ENCODE assay signal across 8 cellular contexts in genomic region chr7:27166475-27167169, GRCh38. TPM values are rescaled to one million over a fixed set of nuclear protein-coding genes. Genes with fewer than 3 reads are reported as not detected.
DNase-seq lines count a peak whose midpoint lies in the region; ATAC-seq and TF ChIP-seq lines count a peak whose summit lies in the region.

No MANE protein-coding gene starts in this region.

- no peak for TF ChIP-seq EP300 in SK-N-SH (IDR thresholded peaks at IDR 0.05; ENCODE audit: borderline replicate concordance in 1 of 2, low read depth in 1 of 2, low read length in 1 of 2)

- no peak for TF ChIP-seq RAD21 in SK-N-SH (IDR thresholded peaks at IDR 0.05; ENCODE audit: low read length)

- WGBS in SK-N-SH (ENCODE audit: low lambda C conversion rate) = 21% methylated on average over 41 of the region's 41 CpGs

- POLR2A ChIA-PET in SK-N-SH (lab: Yijun Ruan, JAX) = no interaction called here

- no peaks in the 10 kb centered on the region for H3K9me2 ChIP-seq in SK-N-SH

- no peak overlapping the region for H3K4me2 ChIP-seq in SK-N-SH

- CTCF ChIA-PET in SK-N-SH (lab: Yijun Ruan, JAX) = interaction anchor here (0.9 to 12.1 kb wide), 7 partner anchors 8 to 797 kb away, joined by 3 to 205 read pairs (median 4); partner anchors contain the start of genes HOXA10 and HOXA3

- H4K20me1 ChIP-seq in SK-N-SH (ENCODE audit: insufficient read depth) = peaks cover 13% of the 10 kb centered on the region

- H2AFZ ChIP-seq in SK-N-SH (ENCODE audit: low read depth) = no peak overlapping the region

- H3K9me3 ChIP-seq in SK-N-SH (no peaks in the 10 kb centered on the region), RWPE2 (ENCODE audit: severe bottlenecking) (no peaks in the 10 kb centered on the region), iPS-15b (ENCODE audit: control insufficient read depth, insufficient read depth, low read length) (no peaks in the 10 kb centered on the region)

- H3K79me2 ChIP-seq in SK-N-SH (ENCODE audit: insufficient read depth) = no peaks in the 10 kb centered on the region

- no peak overlapping the region for H3K9ac ChIP-seq in SK-N-SH
- no peak overlapping the region for H3K9ac ChIP-seq in iPS-15b (ENCODE audit: low read depth, low read length)

- H3K27ac ChIP-seq in SK-N-SH (ENCODE audit: low read depth in 2 of 2, low read length in 1 of 2) = no peak overlapping the region
- peak overlapping the region; percentile 93 for H3K27ac ChIP-seq in RWPE2 (ENCODE audit: poor library complexity, severe bottlenecking)
- H3K27ac ChIP-seq in skin epidermis = peak overlapping the region in 11 of 21 experiments; percentile 48 to 97 (median 84)

- H3F3A ChIP-seq in SK-N-SH (replicated peaks; ENCODE audit: insufficient read depth) = peaks cover 20% of the 10 kb centered on the region

- H3K4me1 ChIP-seq in SK-N-SH (ENCODE audit: control insufficient read depth in 1 of 2, insufficient read depth in 2 of 2, low read depth in 1 of 2, low read length in 1 of 2) (no peaks in the 10 kb centered on the region; a peak in 1 of 4 replicates), RWPE2 (ENCODE audit: insufficient read depth, poor library complexity, severe bottlenecking) (peaks cover 5% of the 10 kb centered on the region), iPS-15b (ENCODE audit: control insufficient read depth, insufficient read depth, low read length) (no peaks in the 10 kb centered on the region)

- TF ChIP-seq CTCF in SK-N-SH (IDR thresholded peaks at IDR 0.05) = no peak
- no peak for TF ChIP-seq CTCF in RWPE2 (IDR thresholded peaks at IDR 0.05; ENCODE audit: poor library complexity, severe bottlenecking)

- no peak for ATAC-seq in SK-N-SH treated with all-trans-retinoic acid at 6 μM for 48 hours
- no peak for ATAC-seq in RWPE2 (ENCODE audit: low read depth)
- ATAC-seq in HG03520 (IDR thresholded peaks at IDR 0.05; ENCODE audit: unreplicated experiment) = no peak

- H3K36me3 ChIP-seq in SK-N-SH (replicated peaks in 1 of 2; ENCODE audit: control insufficient read depth in 1 of 2, insufficient read depth in 2 of 2, low read length in 1 of 2) (no peaks in the 10 kb centered on the region), RWPE2 (ENCODE audit: low read depth) (peaks cover 25% of the 10 kb centered on the region), iPS-15b (ENCODE audit: control insufficient read depth, insufficient read depth, low read length) (no peaks in the 10 kb centered on the region)

- DNase-seq in SK-N-SH (no peak), RWPE2 (ENCODE audit: low spot score) (no peak), GOT3 (lab: John Stamatoyannopoulos, UW) (no peak), cerebellar nuclear complex (lab: John Stamatoyannopoulos, UW) (no peak)

- H3K27me3 ChIP-seq in SK-N-SH (ENCODE audit: insufficient read depth) (peaks cover 100% of the 10 kb centered on the region), RWPE2 (ENCODE audit: insufficient read depth, poor library complexity, severe bottlenecking) (no peaks in the 10 kb centered on the region), iPS-15b (ENCODE audit: control insufficient read depth, insufficient read depth, low read length) (peaks cover 98% of the 10 kb centered on the region)

- H3K4me3 ChIP-seq in SK-N-SH (ENCODE audit: low read depth in 2 of 2, low read length in 1 of 2) (no peak overlapping the region), RWPE2 (ENCODE audit: severe bottlenecking) (peak overlapping the region; percentile 54), iPS-15b (ENCODE audit: low read depth, low read length) (peak overlapping the region; percentile 8), skin epidermis (peak overlapping the region in 5 of 7 experiments; percentile 24 to 65 (median 57))

TF ChIP-seq in SK-N-SH, 30 proteins besides CTCF, POLR2A, EP300 and RAD21:
- TF ChIP-seq FOXM1 (IDR thresholded peaks at IDR 0.05; ENCODE audit: low read depth) (no peak), EZH2phosphoT487 (IDR thresholded peaks at IDR 0.05; ENCODE audit: borderline replicate concordance, low read depth) (peak; percentile 88; the same call in 1 of the 2 replicates), FOSL2 (IDR thresholded peaks at IDR 0.05; ENCODE audit: borderline replicate concordance, low read depth) (no peak)

TF ChIP-seq in SK-N-SH treated with all-trans-retinoic acid at 6 μM for 48 hours, 23 proteins besides CTCF, POLR2A, EP300 and RAD21:
- TF ChIP-seq RARB (CRISPR knock-in tag; IDR thresholded peaks at IDR 0.05) = no peak
- TF ChIP-seq ARNTL (CRISPR knock-in tag; IDR thresholded peaks at IDR 0.05; ENCODE audit: borderline replicate concordance, low read depth) = no peak
- no peak for TF ChIP-seq GLIS3 (CRISPR knock-in tag; IDR thresholded peaks at IDR 0.05)
- TF ChIP-seq ZFP3 (CRISPR knock-in tag; IDR thresholded peaks at IDR 0.05) = no peak
- TF ChIP-seq ZC3H10 (CRISPR knock-in tag; IDR thresholded peaks at IDR 0.05) = no peak
- no peak for TF ChIP-seq ISL1 (CRISPR knock-in tag; IDR thresholded peaks at IDR 0.05)
- TF ChIP-seq ESRRG (CRISPR knock-in tag; IDR thresholded peaks at IDR 0.05) = no peak
- TF ChIP-seq CSRNP3 (CRISPR knock-in tag; IDR thresholded peaks at IDR 0.05) = no peak
- TF ChIP-seq ZNF8 (CRISPR knock-in tag; IDR thresholded peaks at IDR 0.05) = no peak
- TF ChIP-seq TSHZ2 (CRISPR knock-in tag; IDR thresholded peaks at IDR 0.05) = no peak
TF ChIP-seq in SK-N-SH treated with all-trans-retinoic acid at 6 μM for 48 hours: peak in this region for 0.

RNA-seq across cellular contexts. Expression of gene HOXA9, which starts 1.3 kb away (rescaled TPM):
- not detected in 2 replicates for polyA plus RNA-seq in SK-N-SH (2012; rRNA removed)
- polyA plus RNA-seq in SK-N-SH (2012; cell fraction: cytosol; rRNA removed) = not detected in 2 replicates
- polyA plus RNA-seq in SK-N-SH (2012; cell fraction: nucleus; rRNA removed) = not detected in 2 replicates

RNA-seq across cellular contexts. Expression of gene HOXA10, which starts 7.5 kb away (rescaled TPM):
- polyA plus RNA-seq in SK-N-SH (2012; rRNA removed) = not detected in 2 replicates
- polyA plus RNA-seq in SK-N-SH (2012; cell fraction: cytosol; rRNA removed) = not detected in 2 replicates
- not detected in 2 replicates for polyA plus RNA-seq in SK-N-SH (2012; cell fraction: nucleus; rRNA removed)

RNA-seq across cellular contexts. Expression of gene HOXA7, which starts 10.1 kb away (rescaled TPM):
- polyA plus RNA-seq in SK-N-SH (2012; rRNA removed) = not detected in 2 replicates
- not detected in 2 replicates for polyA plus RNA-seq in SK-N-SH (2012; cell fraction: cytosol; rRNA removed)
- polyA plus RNA-seq in SK-N-SH (2012; cell fraction: nucleus; rRNA removed) = not detected in 2 replicates

RNA-seq across cellular contexts. Expression of gene HOXA3, which starts 14.2 kb away (rescaled TPM):
- polyA plus RNA-seq in SK-N-SH (2012; rRNA removed) = 0.15 TPM in 1 of 2 replicates, not detected in the other
- polyA plus RNA-seq in SK-N-SH (2012; cell fraction: cytosol; rRNA removed) = not detected in 2 replicates
- polyA plus RNA-seq in SK-N-SH (2012; cell fraction: nucleus; rRNA removed) = not detected in 2 replicates

RNA-seq across cellular contexts. Expression of gene HOXA11, which starts 18.4 kb away (rescaled TPM):
- polyA plus RNA-seq in SK-N-SH (2012; rRNA removed) = not detected in 2 replicates
- polyA plus RNA-seq in SK-N-SH (2012; cell fraction: cytosol; rRNA removed) = not detected in 2 replicates
- not detected in 2 replicates for polyA plus RNA-seq in SK-N-SH (2012; cell fraction: nucleus; rRNA removed)

Comparison
In these comparisons a context has a peak if more than half of its experiments do, and no peak if none do; other contexts are left out.
1. H3K27ac ChIP-seq: peak in RWPE2 (single experiment) and skin epidermis (11 of 21); none in SK-N-SH (0 of 2).
2. H3K4me3 ChIP-seq: peak in RWPE2 (single experiment), iPS-15b (single experiment) and skin epidermis (5 of 7); none in SK-N-SH (0 of 2).